Comparison of ENCODE assay signal across 8 cellular contexts in genomic region chr2:130797493-130798435, GRCh38.
DNase-seq lines count a peak whose midpoint lies in the region; ATAC-seq lines count a peak whose summit lies in the region.

No MANE protein-coding gene starts in this region.

- peak; percentile 87 for ATAC-seq in GM19468 (IDR thresholded peaks at IDR 0.05; ENCODE audit: extremely low read depth, unreplicated experiment)

- H3K9me3 ChIP-seq in NT2/D1 (ENCODE audit: insufficient read depth, low read length) (no peaks in the 10 kb centered on the region), mucosa of rectum (ENCODE audit: control insufficient read depth in 2 of 2, low read length in 2 of 2) (no peaks in the 10 kb centered on the region)

- H3K9ac ChIP-seq in NT2/D1 (ENCODE audit: insufficient read length, low read depth) (peak overlapping the region; percentile 94), mucosa of rectum (ENCODE audit: low read depth in 1 of 2, low read length in 2 of 2) (peak overlapping the region; percentile 81 to 91)

- H3K4me1 ChIP-seq in NT2/D1 (ENCODE audit: insufficient read depth, insufficient read length), result peaks cover 15% of the 10 kb centered on the region
- peaks cover 3 to 5% of the 10 kb centered on the region in 2 donors for H3K4me1 ChIP-seq in mucosa of rectum (ENCODE audit: control insufficient read depth in 2 of 2, insufficient read depth in 2 of 2, low read length in 2 of 2)

- H3K27me3 ChIP-seq in NT2/D1 (ENCODE audit: insufficient read depth, insufficient read length), result peaks cover 23% of the 10 kb centered on the region
- H3K27me3 ChIP-seq in mucosa of rectum (ENCODE audit: control insufficient read depth in 2 of 2, insufficient read depth in 2 of 2, low read length in 2 of 2), result peaks cover 0 to 2% of the 10 kb centered on the region in 2 donors

- DNase-seq in D341Med (ENCODE audit: low spot score), result peak; percentile 92
- DNase-seq in HPDE6-E6E7 (ENCODE audit: extremely low spot score), result peak; percentile 77
- DNase-seq in NT2/D1 (ENCODE audit: low read depth, low spot score), result peak; percentile 80
- DNase-seq in activated CD8-positive, alpha-beta memory T cell treated with anti-CD3 and anti-CD28 coated beads, Interleukin-2, amount 50 U/mL, for 48 hours, result peak; percentile 99
- DNase-seq in epithelial cell of prostate (ENCODE audit: low read depth, low spot score), result no peak
- peak; percentile 88 for DNase-seq in stimulated activated CD8-positive, alpha-beta memory T cell treated with anti-CD3 and anti-CD28 coated beads, Interleukin-4, amount 100 ng/mL, for 24 hours (ENCODE audit: low read depth)

- H3K4me3 ChIP-seq in NT2/D1 (ENCODE audit: insufficient read length, low read depth), result peak overlapping the region; percentile 77
- H3K4me3 ChIP-seq in mucosa of rectum (ENCODE audit: low read length in 2 of 2), result peak overlapping the region; percentile 81 to 91

- H3K36me3 ChIP-seq in NT2/D1 (ENCODE audit: insufficient read depth, insufficient read length, low read length), result no peaks in the 10 kb centered on the region
- H3K36me3 ChIP-seq in mucosa of rectum (ENCODE audit: control insufficient read depth in 2 of 2, insufficient read depth in 2 of 2, low read length in 2 of 2), result no peaks in the 10 kb centered on the region

- peak overlapping the region; percentile 83 for H3K27ac ChIP-seq in epithelial cell of prostate
- H3K27ac ChIP-seq in mucosa of rectum (ENCODE audit: low read depth in 2 of 2, low read length in 2 of 2), result peak overlapping the region; percentile 88 to 92
